ENCODE assay signal across 25 cellular contexts in the genomic region with DNA sequence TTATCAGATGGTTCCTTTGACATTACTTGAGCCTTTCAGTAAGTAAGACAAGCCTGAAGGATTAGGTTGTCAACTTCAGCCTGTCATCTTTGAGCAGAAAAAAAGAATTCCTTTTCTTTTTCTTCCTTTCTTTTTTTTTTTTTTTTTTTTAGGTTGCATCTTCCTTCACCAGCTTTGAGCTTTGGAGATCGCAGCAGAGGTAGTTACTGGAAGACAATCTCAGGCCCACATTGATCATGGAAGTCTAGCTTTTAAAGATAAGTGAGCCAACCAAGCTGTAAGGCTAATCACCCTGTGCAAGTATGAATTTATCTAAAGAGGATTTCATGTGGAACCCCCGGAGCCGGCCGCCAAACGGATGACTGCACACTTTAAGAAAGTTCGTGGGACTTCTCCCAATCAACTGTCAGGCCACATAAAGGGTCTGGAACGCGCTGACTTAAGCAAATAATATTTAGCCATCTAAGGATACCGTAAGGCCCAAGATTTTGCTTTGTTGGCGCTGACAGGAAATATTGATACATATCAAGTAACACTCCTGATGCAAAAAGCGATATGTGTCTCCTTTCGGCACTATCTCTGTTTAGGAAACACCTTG.
DNase-seq lines count a peak whose midpoint lies in the region; ATAC-seq, FAIRE-seq and TF ChIP-seq lines count a peak whose summit lies in the region.
"Had no signal": no experiment of that assay in that cellular context is flagged by ENCODE, and none has a peak within 500 bp of the region (broad histone marks: within the 10 kb centered on the region; RNA-seq: fewer than 3 reads in every experiment).

No MANE protein-coding gene starts in this region.

- H3K4me1 ChIP-seq in tibial nerve (peaks cover 0 to 88% (median 34%) of the 10 kb centered on the region in 4 donors), suprapubic skin (peaks cover 11% of the 10 kb centered on the region)

- peaks cover 90% of the 10 kb centered on the region for H3K4me1 Mint-ChIP-seq in nephron progenitor cell

- H3K4me3 ChIP-seq in brain microvascular endothelial cell (ENCODE audit: low read depth, low read length) (no peak overlapping the region), tibial nerve (no peak overlapping the region), suprapubic skin (no peak overlapping the region)
- H3K4me3 ChIP-seq: SK-N-MC had no signal

- 57 to 65% methylated on average over 12 of the region's 12 CpGs for WGBS in tibial nerve, 2 donors
- WGBS in suprapubic skin: 90% methylated on average over 12 of the region's 12 CpGs

- no peaks in the 10 kb centered on the region for H3K27me3 Mint-ChIP-seq in nephron progenitor cell (ENCODE audit: low read depth, poor library complexity)

- peak overlapping the region; percentile 35 for H3K4me3 Mint-ChIP-seq in nephron progenitor cell
- H3K4me3 Mint-ChIP-seq: activated CD4-positive, alpha-beta T cell treated with anti-CD3 and anti-CD28 coated beads, Interleukin-2, amount 10 ng/mL, durations not matched to agents 7 days and 5 days; mesothelial cell of epicardium; naive thymus-derived CD4-positive, alpha-beta T cell; T-helper 17 cell; type B pancreatic cell had no signal

- DNase-seq in OCI-M1 (lab: John Stamatoyannopoulos, UW) (peak; percentile 35), brain microvascular endothelial cell (peak; percentile 32), nephron progenitor cell (peak; percentile 21), tibial nerve (ENCODE audit: low spot score in 2 of 2) (no peak), HTR-8/SVneo (ENCODE audit: insufficient read length, low spot score) (no peak), suprapubic skin (ENCODE audit: low spot score in 2 of 2) (no peak)
- DNase-seq: activated CD4-positive, alpha-beta T cell treated with anti-CD3 and anti-CD28 coated beads, Interleukin-2, amount 10 ng/mL, durations not matched to agents 7 days and 5 days; activated naive CD4-positive, alpha-beta T cell treated with Interleukin-2 at 50 U/mL for 16 hours; activated T-cell treated with anti-CD3 and anti-CD28 coated beads, Interleukin-2, amount 50 U/mL, for 48 hours; C1 segment of cervical spinal cord; Calu3; EL; head of caudate nucleus; naive thymus-derived CD4-positive, alpha-beta T cell; NCI-H1105 treated with DMSO at 0.1 percent for 48 hours; NCI-H2029 treated with DMSO at 0.1 percent for 48 hours; NCI-H2227 treated with DMSO at 0.1 percent for 48 hours; NCI-H774; T-helper 17 cell had no signal

- H3K36me3 ChIP-seq in brain microvascular endothelial cell (replicated peaks) (no peaks in the 10 kb centered on the region), tibial nerve (no peaks in the 10 kb centered on the region), suprapubic skin (no peaks in the 10 kb centered on the region)

- H3K27me3 ChIP-seq in brain microvascular endothelial cell (replicated peaks): no peaks in the 10 kb centered on the region
- no peaks in the 10 kb centered on the region for H3K27me3 ChIP-seq in tibial nerve
- H3K27me3 ChIP-seq in suprapubic skin: peaks cover 9% of the 10 kb centered on the region

- in situ Hi-C loops in brain microvascular endothelial cell (cut with HindIII; ENCODE audit: low pct_ligation_motif_present, low sequenced_read_pairs): loop anchor here (25.0 kb wide), 2 partner anchors 747 to 1047 kb away; a partner anchor contains a TSS

- H3K27ac ChIP-seq in brain microvascular endothelial cell (no peak overlapping the region), tibial nerve (peak overlapping the region; percentile 28 to 97 (median 84)), suprapubic skin (no peak overlapping the region)
- H3K27ac ChIP-seq: RWPE1, SK-N-MC had no signal

- H3K9me3 ChIP-seq in tibial nerve (no peaks in the 10 kb centered on the region), suprapubic skin (no peaks in the 10 kb centered on the region)

- H3K9me3 Mint-ChIP-seq in nephron progenitor cell: no peaks in the 10 kb centered on the region
- H3K9me3 Mint-ChIP-seq: activated CD4-positive, alpha-beta T cell treated with anti-CD3 and anti-CD28 coated beads, Interleukin-2, amount 10 ng/mL, durations not matched to agents 7 days and 5 days; mesothelial cell of epicardium; type B pancreatic cell had no signal

- no peak for ATAC-seq in HG03135 (IDR thresholded peaks at IDR 0.05; ENCODE audit: unreplicated experiment)
- ATAC-seq: left lobe of liver; naive thymus-derived CD4-positive, alpha-beta T cell; T-helper 17 cell had no signal

- TF ChIP-seq CTCF in brain microvascular endothelial cell (IDR thresholded peaks at IDR 0.05; ENCODE audit: low read depth, low read length, missing control alignments) (no peak), nephron progenitor cell (IDR thresholded peaks at IDR 0.05) (no peak), tibial nerve (IDR thresholded peaks at IDR 0.05) (no peak), suprapubic skin (IDR thresholded peaks at IDR 0.05) (no peak)

- no peaks in the 10 kb centered on the region for H3K36me3 Mint-ChIP-seq in nephron progenitor cell (ENCODE audit: low read depth)
- H3K36me3 Mint-ChIP-seq: mesothelial cell of epicardium, type B pancreatic cell had no signal

- peak overlapping the region; percentile 96 for H3K27ac Mint-ChIP-seq in nephron progenitor cell
- H3K27ac Mint-ChIP-seq: activated CD4-positive, alpha-beta T cell treated with anti-CD3 and anti-CD28 coated beads, Interleukin-2, amount 10 ng/mL, durations not matched to agents 7 days and 5 days; mesothelial cell of epicardium; naive thymus-derived CD4-positive, alpha-beta T cell; T-helper 17 cell; type B pancreatic cell had no signal

- no peak for FAIRE-seq in HTR-8/SVneo (lab: Jason Lieb, UNC)

- TF ChIP-seq EP300 in tibial nerve (IDR thresholded peaks at IDR 0.05): no peak
- no peak for TF ChIP-seq EP300 in suprapubic skin (IDR thresholded peaks at IDR 0.05)

- TF ChIP-seq POLR2A in tibial nerve (IDR thresholded peaks at IDR 0.05) (no peak), suprapubic skin (IDR thresholded peaks at IDR 0.05) (no peak)

Comparison
In these comparisons a context has a peak if more than half of its experiments do, and no peak if none do; other contexts are left out.
1. DNase-seq: peak in OCI-M1 (single experiment), brain microvascular endothelial cell (single experiment) and nephron progenitor cell (single experiment); none in tibial nerve (0 of 2), HTR-8/SVneo (single experiment) and suprapubic skin (0 of 2).
2. H3K27ac ChIP-seq: peak in tibial nerve (4 of 4); none in brain microvascular endothelial cell (single experiment) and suprapubic skin (single experiment).